ENCODE assay signal across 8 cellular contexts in the genomic region with DNA sequence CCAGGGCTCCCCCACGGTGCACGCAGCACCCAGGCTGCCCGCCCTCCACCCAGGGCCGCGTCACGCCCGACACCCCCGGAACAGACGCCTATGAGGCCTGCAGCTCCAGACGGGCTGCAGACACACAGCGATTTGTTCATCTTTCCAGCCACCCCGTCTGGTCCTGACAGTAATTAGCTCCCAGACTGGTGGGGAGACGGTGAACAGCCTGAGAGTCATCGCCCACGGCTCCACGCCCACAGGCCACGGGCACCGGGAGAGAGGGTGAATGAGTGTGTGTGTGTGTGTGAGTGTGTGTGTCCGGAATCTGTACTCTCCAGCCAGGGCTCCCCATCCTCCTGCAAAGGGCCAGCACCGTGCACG. TPM values are rescaled to one million over a fixed set of nuclear protein-coding genes. Genes with fewer than 3 reads are reported as not detected.
DNase-seq lines count a peak whose midpoint lies in the region; ATAC-seq and TF ChIP-seq lines count a peak whose summit lies in the region.

No MANE protein-coding gene starts in this region.

- DNase-seq in AG09309 (ENCODE audit: low read depth): no peak
- DNase-seq in IMR-90: peak; percentile 65
- no peak for DNase-seq in breast epithelium (ENCODE audit: low spot score in 2 of 2)

- peak overlapping the region; percentile 33; the same call in 1 of the 2 replicates for H3K23ac ChIP-seq in IMR-90 (ENCODE audit: low read depth, low read length)

- H3K9me1 ChIP-seq in IMR-90 (ENCODE audit: insufficient read depth, low read length): peaks cover 14% of the 10 kb centered on the region

- 52% methylated on average over 11 of the region's 21 CpGs; no CpG with 5 or more reads in 1 of the 2 experiments for WGBS in IMR-90 (ENCODE audit: extremely low coverage in 2 of 2, insufficient read length in 1 of 2), 2 experiments

- peak overlapping the region; percentile 75 for H2AK9ac ChIP-seq in IMR-90 (replicated peaks; ENCODE audit: low read depth, low read length, poor library complexity)

- peak overlapping the region; percentile 83 for H4K91ac ChIP-seq in IMR-90 (ENCODE audit: insufficient read depth, low read depth, low read length)

- H2AK5ac ChIP-seq in IMR-90 (ENCODE audit: low read depth, low read length): peak overlapping the region; percentile 90

- intact Hi-C loops in IMR-90 (cut with micrococcal nuclease) (no loop called here), breast epithelium (cut with DNase I; ENCODE audit: low total_unique reads) (no loop called here)

- H3K14ac ChIP-seq in IMR-90 (replicated peaks; ENCODE audit: low read depth, low read length): peak overlapping the region; percentile 55

- BruUV-seq in IMR-90 (replicated peaks; lab: Mats Ljungman, UMichigan): no TSS peak

- dilution Hi-C loops in IMR-90 (cut with HindIII; ENCODE audit: low sequenced_read_pairs, unreplicated experiment): no loop called here

- H2BK5ac ChIP-seq in IMR-90 (ENCODE audit: low read depth, low read length, poor library complexity, severe bottlenecking): peak overlapping the region; percentile 58

- peaks cover 3% of the 10 kb centered on the region; the same call in 1 of the 2 replicates for H4K20me1 ChIP-seq in IMR-90 (ENCODE audit: insufficient read depth, low read length)

- H3K27ac ChIP-seq in IMR-90 (ENCODE audit: insufficient read depth, low read length) (no peak overlapping the region; the same call in 1 of the 2 replicates), breast epithelium (peak overlapping the region in 1 of 2 donors; percentile 83)

- no peak overlapping the region for H3K56ac ChIP-seq in IMR-90 (ENCODE audit: extremely low read depth, insufficient read depth, low read length)

- peak overlapping the region; percentile 48 for H3K4me3 ChIP-seq in AG09309 (ENCODE audit: control insufficient read depth, low read depth, low read length)
- H3K4me3 ChIP-seq in IMR-90 (ENCODE audit: insufficient read depth, low read depth, low read length): peak overlapping the region; percentile 54
- H3K4me3 ChIP-seq in breast epithelium: peak overlapping the region; percentile 48 to 70 (median 65)
- peak overlapping the region; percentile 11 for H3K4me3 ChIP-seq in mucosa of stomach (ENCODE audit: low read length)

- CTCF ChIA-PET in IMR-90 (lab: Yijun Ruan, JAX): no interaction called here

- peak overlapping the region; percentile 18; the same call in 2 of the 3 replicates for H2BK15ac ChIP-seq in IMR-90 (ENCODE audit: low read depth, low read length)

- no peaks in the 10 kb centered on the region for H3K9me3 ChIP-seq in IMR-90 (ENCODE audit: control insufficient read depth, insufficient read depth, low read length)
- no peaks in the 10 kb centered on the region for H3K9me3 ChIP-seq in breast epithelium
- H3K9me3 ChIP-seq in mucosa of stomach (ENCODE audit: control insufficient read depth, low read length): no peaks in the 10 kb centered on the region

- H3K36me3 ChIP-seq in IMR-90 (ENCODE audit: control insufficient read depth, insufficient read depth, low read length) (no peaks in the 10 kb centered on the region), breast epithelium (no peaks in the 10 kb centered on the region), mucosa of stomach (ENCODE audit: control insufficient read depth, insufficient read depth, low read length) (no peaks in the 10 kb centered on the region)

- H2AFZ ChIP-seq in IMR-90 (replicated peaks; ENCODE audit: low read length, poor library complexity): peak overlapping the region; percentile 94

- H3K4ac ChIP-seq in IMR-90 (ENCODE audit: low read depth, low read length): peak overlapping the region; percentile 81

- H3K4me2 ChIP-seq in IMR-90 (ENCODE audit: low read depth, low read length): peak overlapping the region; percentile 79

- no peak; the same call in 1 of the 2 replicates for TF ChIP-seq RAD21 in IMR-90 (IDR thresholded peaks at IDR 0.05; ENCODE audit: low read length)

- no peak overlapping the region for H4K5ac ChIP-seq in IMR-90 (ENCODE audit: low read depth, low read length)

- H3K9ac ChIP-seq in IMR-90 (ENCODE audit: low read depth, low read length): no peak overlapping the region
- H3K9ac ChIP-seq in mucosa of stomach (ENCODE audit: low read length): peak overlapping the region; percentile 85

- TF ChIP-seq POLR2A in IMR-90 (IDR thresholded peaks at IDR 0.05; ENCODE audit: low read depth, low read length) (0 out of 2 replicates have a peak, but pooled peaks have one; percentile 16), breast epithelium (IDR thresholded peaks at IDR 0.05) (no peak)

- in situ Hi-C loops in IMR-90 (cut with MboI; ENCODE audit: low sequenced_read_pairs): no loop called here

- POLR2A ChIA-PET in IMR-90 (lab: Charles Lee; ENCODE audit: unreplicated experiment): no interaction called here

- peak overlapping the region; percentile 45 to 61; a peak in 2 of 4 replicates for H4K8ac ChIP-seq in IMR-90 (ENCODE audit: low read depth in 2 of 2, low read length in 2 of 2)

- peaks cover 0 to 26% of the 10 kb centered on the region in 2 experiments; a peak in 2 of 4 replicates for H3K79me1 ChIP-seq in IMR-90 (ENCODE audit: low read depth in 1 of 2, low read length in 2 of 2)

- H3K18ac ChIP-seq in IMR-90 (ENCODE audit: low read depth, low read length): no peak overlapping the region

- TF ChIP-seq CTCF in AG09309 (IDR thresholded peaks at IDR 0.05; ENCODE audit: control insufficient read depth, insufficient read depth, low read depth, low read length, missing control alignments): no peak
- TF ChIP-seq CTCF in IMR-90 (conservative IDR thresholded peaks at IDR 0.05; ENCODE audit: low read depth, low read length): no peak
- TF ChIP-seq CTCF in breast epithelium (IDR thresholded peaks at IDR 0.05): no peak

- H3K4me1 ChIP-seq in IMR-90 (ENCODE audit: control insufficient read depth, insufficient read depth, low read length) (peaks cover 22% of the 10 kb centered on the region), breast epithelium (peaks cover 0 to 26% of the 10 kb centered on the region in 2 donors), mucosa of stomach (ENCODE audit: control insufficient read depth, insufficient read depth, low read length) (peaks cover 41% of the 10 kb centered on the region)

- H3K27me3 ChIP-seq in IMR-90 (ENCODE audit: control insufficient read depth, insufficient read depth, low read length) (no peaks in the 10 kb centered on the region; the same call in 1 of the 2 replicates), breast epithelium (no peaks in the 10 kb centered on the region), mucosa of stomach (ENCODE audit: control insufficient read depth, insufficient read depth, low read length) (no peaks in the 10 kb centered on the region)

- peak; percentile 7 for ATAC-seq in IMR-90 (ENCODE audit: low read depth)
- no peak for ATAC-seq in GM19452 (IDR thresholded peaks at IDR 0.05; ENCODE audit: unreplicated experiment)
- no peak for ATAC-seq in GM21515 (IDR thresholded peaks at IDR 0.05; ENCODE audit: unreplicated experiment)
- no peak for ATAC-seq in GM21528 (IDR thresholded peaks at IDR 0.05; ENCODE audit: low FRiP score, unreplicated experiment)
- ATAC-seq in HG02759 (IDR thresholded peaks at IDR 0.05; ENCODE audit: unreplicated experiment): no peak

- peak overlapping the region; percentile 86 for H2BK120ac ChIP-seq in IMR-90 (ENCODE audit: low read depth, low read length)

- H2BK20ac ChIP-seq in IMR-90 (ENCODE audit: low read depth, low read length): peak overlapping the region; percentile 74

TF ChIP-seq in IMR-90, 13 proteins besides CTCF, POLR2A, EP300 and RAD21:
- peak; percentile 76 for TF ChIP-seq FOS (IDR thresholded peaks at IDR 0.05; ENCODE audit: low read depth, low read length)
- peak; percentile 42 for TF ChIP-seq CEBPB (IDR thresholded peaks at IDR 0.05; ENCODE audit: low read depth, low read length)
- TF ChIP-seq MAZ (IDR thresholded peaks at IDR 0.05; ENCODE audit: borderline replicate concordance, low read depth, low read length): no peak

RNA-seq across cellular contexts. Expression of a gene that starts 18.1 kb away (rescaled TPM):
- total RNA-seq in IMR-90 (2012; rRNA removed): 28.1 and 30.1 TPM in 2 replicates
- polyA plus RNA-seq in IMR-90 (2012; rRNA removed): 84.0 and 106 TPM in 2 replicates
- polyA plus RNA-seq in IMR-90 (2012; cell fraction: cytosol; rRNA removed): 70.3 and 87.0 TPM in 2 replicates
- polyA plus RNA-seq in IMR-90 (2012; cell fraction: nucleus; rRNA removed; ENCODE audit: low replicate concordance): 301 and 400 TPM in 2 replicates
- total RNA-seq in breast epithelium: 100 to 1,000 TPM; 136 to 301 (median 172) TPM

RNA-seq across cellular contexts. Expression of a gene that starts 37.3 kb away (rescaled TPM):
- total RNA-seq in IMR-90 (2012; rRNA removed) (104 and 108 TPM in 2 replicates), breast epithelium (10 to 100 TPM; 13.1 to 25.2 (median 15.7) TPM)
- polyA plus RNA-seq in IMR-90 (2012; rRNA removed): 106 and 117 TPM in 2 replicates
- polyA plus RNA-seq in IMR-90 (2012; cell fraction: cytosol; rRNA removed): 57.0 and 66.3 TPM in 2 replicates
- polyA plus RNA-seq in IMR-90 (2012; cell fraction: nucleus; rRNA removed; ENCODE audit: low replicate concordance): 88.6 and 109 TPM in 2 replicates

Comparison
In these comparisons a context has a peak if more than half of its experiments do, and no peak if none do; other contexts are left out.
1. H3K4me3 ChIP-seq: peak in every context shown above with its lines; median percentile 65 in breast epithelium; 54 in IMR-90; 48 in AG09309; 11 in mucosa of stomach.